In the genomic region with DNA sequence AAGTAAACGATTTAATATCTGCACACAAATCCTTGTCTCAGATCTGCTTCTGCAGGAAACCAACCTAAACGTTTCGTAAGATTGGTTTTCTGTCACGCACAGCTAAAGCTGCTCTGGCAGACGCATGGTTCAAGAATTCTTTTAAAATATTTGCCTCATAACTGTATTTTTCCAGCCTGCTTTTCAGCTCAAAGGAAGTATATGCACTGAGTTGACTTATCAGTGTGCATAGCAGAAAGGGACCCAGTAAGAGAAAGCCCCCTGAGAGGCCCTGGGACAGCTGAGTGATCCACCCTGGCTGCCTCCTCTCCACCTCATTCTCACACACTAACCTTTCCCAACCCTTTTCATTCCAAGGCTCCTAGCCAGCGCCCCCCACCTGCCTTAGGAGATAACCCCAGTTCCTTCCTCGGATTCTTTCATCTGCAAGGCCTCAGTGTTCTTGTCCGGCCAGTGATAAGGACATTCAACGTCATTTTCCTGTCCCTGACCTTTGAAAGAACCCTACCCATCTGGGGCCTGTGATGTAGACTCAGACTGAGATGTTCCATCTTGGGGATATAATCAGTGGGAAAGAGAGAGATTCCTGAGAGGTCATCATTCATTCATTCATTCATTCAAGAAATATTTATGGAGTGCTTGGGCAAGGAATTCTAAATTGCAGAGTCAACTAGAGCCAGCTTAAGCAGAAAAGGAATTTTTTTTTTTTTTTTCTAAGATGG, we compare ENCODE assay signal across 12 cellular contexts. TPM values are rescaled to one million over a fixed set of nuclear protein-coding genes. Genes with fewer than 3 reads are reported as not detected.
A peak's percentile ranks its signal among the peaks of the same experiment; 100 is the strongest.
DNase-seq lines count a peak whose midpoint lies in the region; ATAC-seq and TF ChIP-seq lines count a peak whose summit lies in the region.
"Had no signal": no experiment of that assay in that cellular context is flagged by ENCODE, and none has a peak within 500 bp of the region (broad histone marks: within the 10 kb centered on the region; RNA-seq: fewer than 3 reads in every experiment).

No MANE protein-coding gene starts in this region.

- no peaks in the 10 kb centered on the region for H3K36me3 ChIP-seq in RWPE2 (ENCODE audit: low read depth)
- H3K36me3 ChIP-seq in gastroesophageal sphincter, result no peaks in the 10 kb centered on the region
- H3K36me3 ChIP-seq in gastrocnemius medialis, result no peaks in the 10 kb centered on the region

- TF ChIP-seq POLR2A in gastroesophageal sphincter (IDR thresholded peaks at IDR 0.05), result no peak
- no peak for TF ChIP-seq POLR2A in gastrocnemius medialis (IDR thresholded peaks at IDR 0.05)

- in situ Hi-C loops in gastrocnemius medialis (cut with MboI; ENCODE audit: low sequenced_read_pairs in 4 of 4), result no loop called here

- H3K9me3 ChIP-seq in RWPE2 (ENCODE audit: severe bottlenecking) (no peaks in the 10 kb centered on the region), gastroesophageal sphincter (no peaks in the 10 kb centered on the region), gastrocnemius medialis (no peaks in the 10 kb centered on the region)

- H3K27me3 ChIP-seq in RWPE2 (ENCODE audit: insufficient read depth, poor library complexity, severe bottlenecking) (no peaks in the 10 kb centered on the region), gastroesophageal sphincter (no peaks in the 10 kb centered on the region), gastrocnemius medialis (no peaks in the 10 kb centered on the region)

- TF ChIP-seq CTCF in RWPE2 (IDR thresholded peaks at IDR 0.05; ENCODE audit: poor library complexity, severe bottlenecking), result no peak
- no peak for TF ChIP-seq CTCF in gastroesophageal sphincter (IDR thresholded peaks at IDR 0.05)
- no peak for TF ChIP-seq CTCF in gastrocnemius medialis (IDR thresholded peaks at IDR 0.05 in 4 of 5, conservative IDR thresholded peaks at IDR 0.05 in 1 of 5)

- intact Hi-C loops in gastrocnemius medialis (cut with DNase I; ENCODE audit: low total_unique reads), result no loop called here

- H3K4me1 ChIP-seq in RWPE2 (ENCODE audit: insufficient read depth, poor library complexity, severe bottlenecking) (no peaks in the 10 kb centered on the region), gastroesophageal sphincter (no peaks in the 10 kb centered on the region), gastrocnemius medialis (no peaks in the 10 kb centered on the region)

- 41 to 51% methylated on average over 8 to 9 of the region's 9 CpGs for WGBS in gastroesophageal sphincter (ENCODE audit: low coverage in 1 of 2), 2 donors

- TF ChIP-seq EP300 in gastroesophageal sphincter (IDR thresholded peaks at IDR 0.05), result no peak

- DNase-seq in GM04504 (ENCODE audit: low read depth) (peak; percentile 64), RWPE2 (ENCODE audit: low spot score) (no peak), gastrocnemius medialis (no peak), T-helper 1 cell (no peak), D341Med (ENCODE audit: low spot score) (no peak)
- DNase-seq: activated CD4-positive, alpha-beta memory T cell treated with anti-CD3 and anti-CD28 coated beads, Interleukin-2, amount 10 ng/mL, durations not matched to agents 7 days and 5 days; caudate nucleus; left colon; NCI-H69 had no signal

- H3K27ac ChIP-seq in RWPE2 (ENCODE audit: poor library complexity, severe bottlenecking) (no peak overlapping the region), gastroesophageal sphincter (peak overlapping the region in 1 of 4 donors; percentile 42), gastrocnemius medialis (peak overlapping the region; percentile 38 to 57 (median 51))

- H3K4me3 ChIP-seq in RWPE2 (ENCODE audit: severe bottlenecking), result no peak overlapping the region
- H3K4me3 ChIP-seq in gastroesophageal sphincter, result no peak overlapping the region
- no peak overlapping the region for H3K4me3 ChIP-seq in gastrocnemius medialis

- ATAC-seq in RWPE2 (ENCODE audit: low read depth) (peak; percentile 30), gastroesophageal sphincter (peak; percentile 25), gastrocnemius medialis (peak; percentile 49 to 61), HG02759 (IDR thresholded peaks at IDR 0.05; ENCODE audit: unreplicated experiment) (no peak), HG03045 (IDR thresholded peaks at IDR 0.05; ENCODE audit: unreplicated experiment) (no peak)
- ATAC-seq: left colon had no signal

RNA-seq across cellular contexts. Expression of a gene that starts 22.4 kb away (rescaled TPM):
- total RNA-seq in gastroesophageal sphincter (1 to 10 TPM; 4.7 to 9.3 (median 7.5) TPM), gastrocnemius medialis (10 to 100 TPM; 12.4 to 20.4 (median 15.1) TPM)

Comparison
In these comparisons a context has a peak if more than half of its experiments do, and no peak if none do; other contexts are left out.
1. ATAC-seq: peak in RWPE2 (single experiment), gastroesophageal sphincter (single experiment) and gastrocnemius medialis (2 of 2); none in HG02759 (single experiment) and HG03045 (single experiment).